ENCODE assay signal across 13 cellular contexts in genomic region chr5:168334161-168335094, GRCh38. TPM values are rescaled to one million over a fixed set of nuclear protein-coding genes. Genes with fewer than 3 reads are reported as not detected.
DNase-seq lines count a peak whose midpoint lies in the region; ATAC-seq, FAIRE-seq and TF ChIP-seq lines count a peak whose summit lies in the region.
"Had no signal": no experiment of that assay in that cellular context is flagged by ENCODE, and none has a peak within 500 bp of the region (broad histone marks: within the 10 kb centered on the region; RNA-seq: fewer than 3 reads in every experiment).

No MANE protein-coding gene starts in this region.

- intact Hi-C loops in HepG2 (cut with micrococcal nuclease; ENCODE audit: unreplicated experiment), result no loop called here

- H3K79me2 ChIP-seq in HepG2 (ENCODE audit: insufficient read depth, low read length), result peaks cover 3% of the 10 kb centered on the region

- H3K36me3 ChIP-seq in ectodermal cell (ENCODE audit: control insufficient read depth, insufficient read depth, low read length), result no peaks in the 10 kb centered on the region
- H3K36me3 ChIP-seq in HepG2 (replicated peaks in 1 of 2; ENCODE audit: control insufficient read depth in 1 of 2, insufficient read depth in 2 of 2, low read length in 2 of 2), result no peaks in the 10 kb centered on the region
- H3K36me3 ChIP-seq: BLaER1, vagina had no signal

- no peaks in the 10 kb centered on the region; the same call in 1 of the 2 replicates for H4K20me1 ChIP-seq in HepG2 (ENCODE audit: insufficient read depth, low read length)
- H4K20me1 ChIP-seq: BLaER1 had no signal

- 41% methylated on average over 8 of the region's 8 CpGs for WGBS in A549 (ENCODE audit: missing lambda C conversion rate)
- 19 to 21% methylated on average over 8 of the region's 8 CpGs for WGBS in ectodermal cell, 2 experiments
- 95% methylated on average over 7 of the region's 8 CpGs for WGBS in HepG2 (ENCODE audit: low lambda C conversion rate)

- H2AFZ ChIP-seq in HepG2 (ENCODE audit: low read length), result no peak overlapping the region

- no peak overlapping the region for H3K9ac ChIP-seq in HepG2 (ENCODE audit: insufficient read depth, low read depth, low read length)
- H3K9ac ChIP-seq: BLaER1 had no signal

- H3K4me2 ChIP-seq in A549, result peak overlapping the region; percentile 48
- H3K4me2 ChIP-seq in HepG2 (ENCODE audit: low read depth, low read length), result no peak overlapping the region
- H3K4me2 ChIP-seq: BLaER1 had no signal

- in situ Hi-C loops in HepG2 (cut with HindIII; ENCODE audit: extremely low pct_ligation_motif_present, low pct_unique_long_range_greater_than_20kb), result no loop called here

- ATAC-seq in A549, result peak; percentile 79 to 80
- peak; percentile 30; the same call in 1 of the 3 replicates for ATAC-seq in HepG2
- ATAC-seq in GM18861 (IDR thresholded peaks at IDR 0.05; ENCODE audit: unreplicated experiment), result no peak
- no peak for ATAC-seq in GM21825 (IDR thresholded peaks at IDR 0.05; ENCODE audit: unreplicated experiment)

- H3K9me3 ChIP-seq in A549 (no peaks in the 10 kb centered on the region), ectodermal cell (ENCODE audit: control insufficient read depth, low read length) (no peaks in the 10 kb centered on the region), HepG2 (ENCODE audit: low read length) (no peaks in the 10 kb centered on the region)
- H3K9me3 ChIP-seq: BLaER1, vagina had no signal

- H3K4me3 ChIP-seq in A549, result no peak overlapping the region
- no peak overlapping the region for H3K4me3 ChIP-seq in ectodermal cell (ENCODE audit: insufficient read depth, low read depth, low read length)
- no peak overlapping the region for H3K4me3 ChIP-seq in HepG2 (replicated peaks in 1 of 3; ENCODE audit: insufficient read depth in 1 of 3, low read depth in 2 of 3, low read length in 3 of 3)
- H3K4me3 ChIP-seq: BLaER1, vagina had no signal

- TF ChIP-seq RAD21 in A549 (conservative IDR thresholded peaks at IDR 0.05 in 1 of 2, IDR thresholded peaks at IDR 0.05 in 1 of 2) (no peak), HepG2 (CRISPR knock-in tag; IDR thresholded peaks at IDR 0.05) (no peak)

- H3K4me1 ChIP-seq in A549 (peaks cover 82% of the 10 kb centered on the region), ectodermal cell (ENCODE audit: control insufficient read depth, insufficient read depth, low read length) (peaks cover 21% of the 10 kb centered on the region), HepG2 (ENCODE audit: insufficient read depth, low read length) (peaks cover 34% of the 10 kb centered on the region)
- H3K4me1 ChIP-seq: BLaER1, vagina had no signal

- H3K27me3 ChIP-seq in ectodermal cell (ENCODE audit: control insufficient read depth, insufficient read depth, low read length, poor library complexity, severe bottlenecking) (no peaks in the 10 kb centered on the region), HepG2 (ENCODE audit: control insufficient read depth in 1 of 2, insufficient read depth in 2 of 2, low read length in 2 of 2) (no peaks in the 10 kb centered on the region)
- H3K27me3 ChIP-seq: BLaER1, vagina had no signal

- TF ChIP-seq CTCF in A549 (IDR thresholded peaks at IDR 0.05), result no peak
- no peak for TF ChIP-seq CTCF in HepG2 (CRISPR knock-in tag; IDR thresholded peaks at IDR 0.05)

- TF ChIP-seq POLR2A in A549 (IDR thresholded peaks at IDR 0.05; ENCODE audit: low read length) (no peak), HepG2 (IDR thresholded peaks at IDR 0.05; ENCODE audit: insufficient read depth in 1 of 2, low read depth in 2 of 2, low read length in 2 of 2) (no peak)

- no TSS peak for BruUV-seq in HepG2 (replicated peaks; lab: Mats Ljungman, UMichigan)

- POLR2A ChIA-PET in A549 (lab: Yijun Ruan, JAX) (no interaction called here), HepG2 (lab: Yijun Ruan, JAX) (no interaction called here)

- CTCF ChIA-PET in A549 (lab: Yijun Ruan, JAX), result interaction anchor here (0.8 to 1.5 kb wide), 4 partner anchors 9 to 65 kb away, joined by 3 to 4 read pairs (median 4); no protein-coding TSS in a partner anchor
- CTCF ChIA-PET in HepG2 (lab: Yijun Ruan, JAX; ENCODE audit: low intra/inter-chr PET ratio, low total read pairs), result no interaction called here

- TF ChIP-seq EP300 in A549 (IDR thresholded peaks at IDR 0.05) (no peak), HepG2 (IDR thresholded peaks at IDR 0.05; ENCODE audit: low read depth in 2 of 2, low read length in 2 of 2) (no peak), HepG2 (CRISPR knock-in tag; IDR thresholded peaks at IDR 0.05; ENCODE audit: borderline replicate concordance) (no peak)

- DNase-seq in A549 (ENCODE audit: low read depth in 1 of 2, low spot score in 1 of 2) (peak; percentile 57 to 71), HT-29 (ENCODE audit: low spot score) (peak; percentile 75), HepG2 (ENCODE audit: low spot score) (no peak), NCI-H524 treated with DMSO at 0.1 percent for 48 hours (lab: John Stamatoyannopoulos, UW) (no peak)
- DNase-seq in central memory CD4-positive, alpha-beta T cell, result no peak
- DNase-seq: GOT3, NCI-H2081 had no signal

- no peak for FAIRE-seq in A549 (lab: Jason Lieb, UNC)
- no peak for FAIRE-seq in HepG2 (lab: Jason Lieb, UNC)
- FAIRE-seq: endometrium had no signal

- peak overlapping the region; percentile 98 to 99 for H3K27ac ChIP-seq in A549
- peak overlapping the region; percentile 62 for H3K27ac ChIP-seq in ectodermal cell (ENCODE audit: insufficient read depth, low read depth, low read length, poor library complexity, severe bottlenecking)
- no peak overlapping the region for H3K27ac ChIP-seq in HepG2 (ENCODE audit: extremely low read length, insufficient read depth, low read length)
- H3K27ac ChIP-seq: BLaER1, vagina had no signal

TF ChIP-seq in A549, 52 proteins besides CTCF, POLR2A, EP300 and RAD21:
- TF ChIP-seq ZC3H11A (IDR thresholded peaks at IDR 0.05) (no peak), JUN (IDR thresholded peaks at IDR 0.05) (peak in 1 of 2 experiments; percentile 8; a peak in 1 of 5 replicates)

TF ChIP-seq in HepG2, 621 proteins besides CTCF, POLR2A, EP300 and RAD21:
- TF ChIP-seq, protein P1, sequence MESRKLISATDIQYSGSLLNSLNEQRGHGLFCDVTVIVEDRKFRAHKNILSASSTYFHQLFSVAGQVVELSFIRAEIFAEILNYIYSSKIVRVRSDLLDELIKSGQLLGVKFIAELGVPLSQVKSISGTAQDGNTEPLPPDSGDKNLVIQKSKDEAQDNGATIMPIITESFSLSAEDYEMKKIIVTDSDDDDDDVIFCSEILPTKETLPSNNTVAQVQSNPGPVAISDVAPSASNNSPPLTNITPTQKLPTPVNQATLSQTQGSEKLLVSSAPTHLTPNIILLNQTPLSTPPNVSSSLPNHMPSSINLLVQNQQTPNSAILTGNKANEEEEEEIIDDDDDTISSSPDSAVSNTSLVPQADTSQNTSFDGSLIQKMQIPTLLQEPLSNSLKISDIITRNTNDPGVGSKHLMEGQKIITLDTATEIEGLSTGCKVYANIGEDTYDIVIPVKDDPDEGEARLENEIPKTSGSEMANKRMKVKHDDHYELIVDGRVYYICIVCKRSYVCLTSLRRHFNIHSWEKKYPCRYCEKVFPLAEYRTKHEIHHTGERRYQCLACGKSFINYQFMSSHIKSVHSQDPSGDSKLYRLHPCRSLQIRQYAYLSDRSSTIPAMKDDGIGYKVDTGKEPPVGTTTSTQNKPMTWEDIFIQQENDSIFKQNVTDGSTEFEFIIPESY (CRISPR knock-in tag; IDR thresholded peaks at IDR 0.05), result 0 out of 2 replicates have a peak, but pooled peaks have one; percentile 37
- no peak for TF ChIP-seq NCOR1 (IDR thresholded peaks at IDR 0.05; ENCODE audit: borderline replicate concordance, low read length)

RNA-seq across cellular contexts. Expression of gene WWC1, which starts 43.0 kb away (rescaled TPM):
- polyA plus RNA-seq in A549 (2011; rRNA removed) (75.0 and 98.1 TPM in 2 replicates), A549 (2017; fragmentation: RNase III; extraction: RNeasy Plus Mini Kit Qiagen cat#74134 plus additional on column Dnase treatment) (88.5 to 113 TPM (median 92.2 TPM) in 3 replicates), HepG2 (2011; rRNA removed) (8.3 and 9.3 TPM in 2 replicates)
- polyA plus RNA-seq in A549 (2012; cell fraction: cytosol; rRNA removed), result 52.9 and 53.5 TPM in 2 replicates
- polyA plus RNA-seq in A549 (2012; cell fraction: nucleus; rRNA removed), result 45.0 and 53.1 TPM in 2 replicates
- 107 and 125 TPM in 2 replicates for polyA minus RNA-seq in A549 (2011; rRNA and poly(A)+ RNA removed)
- 66.0 and 70.1 TPM in 2 replicates for total RNA-seq in HT-29 (2014; rRNA removed; shearing (Covaris generic))
- polyA plus RNA-seq in ectodermal cell (2013, experiment 1 of 4), result 21.7 TPM
- 16.5 TPM for polyA plus RNA-seq in ectodermal cell (2013, experiment 2 of 4)
- 15.1 TPM for polyA plus RNA-seq in ectodermal cell (2013, experiment 3 of 4)
- polyA plus RNA-seq in ectodermal cell (2013, experiment 4 of 4), result 14.3 TPM
- 17.3 and 17.9 TPM in 2 replicates for total RNA-seq in HepG2 (2016; rRNA removed; fragmentation: Illumina TruSeq; extraction: Trizol)
- total RNA-seq in HepG2 (2016; cell fraction: cytosol; rRNA removed; fragmentation: Illumina TruSeq; extraction: Trizol; ENCODE audit: low read depth), result 3.2 and 4.1 TPM in 2 replicates
- 16.2 and 18.5 TPM in 2 replicates for total RNA-seq in HepG2 (2016; cell fraction: insoluble cytoplasmic fraction; rRNA removed; fragmentation: Illumina TruSeq; extraction: Trizol)
- 11.3 and 13.4 TPM in 2 replicates for total RNA-seq in HepG2 (2016; cell fraction: membrane; rRNA removed; fragmentation: Illumina TruSeq; extraction: Trizol)
- 11.5 and 19.6 TPM in 2 replicates for total RNA-seq in HepG2 (2016; cell fraction: nucleus; rRNA removed; fragmentation: Illumina TruSeq; extraction: Trizol)
- 5.7 and 5.8 TPM in 2 replicates for polyA plus RNA-seq in HepG2 (2011; cell fraction: cytosol; rRNA removed)
- polyA plus RNA-seq in HepG2 (2011; cell fraction: nucleus; rRNA removed), result 9.7 and 10.0 TPM in 2 replicates
- polyA plus RNA-seq in HepG2 (2012), result 8.6 and 11.5 TPM in 2 replicates
- polyA plus RNA-seq in HepG2 (2016; cell fraction: cytosol; fragmentation: Illumina TruSeq; extraction: Trizol; ENCODE audit: low read depth), result 1.6 and 2.5 TPM in 2 replicates
- 16.5 and 17.8 TPM in 2 replicates for polyA plus RNA-seq in HepG2 (2016; cell fraction: insoluble cytoplasmic fraction; fragmentation: Illumina TruSeq; extraction: Trizol; ENCODE audit: low read depth)
- polyA plus RNA-seq in HepG2 (2016; cell fraction: membrane; fragmentation: Illumina TruSeq; extraction: Trizol; ENCODE audit: low read depth), result 7.0 and 8.7 TPM in 2 replicates
- 16.3 and 18.5 TPM in 2 replicates for polyA plus RNA-seq in HepG2 (2016; cell fraction: nucleus; fragmentation: Illumina TruSeq; extraction: Trizol; ENCODE audit: insufficient read depth, low read depth)
- 12.6 and 55.5 TPM in 2 replicates for polyA minus RNA-seq in HepG2 (2011; rRNA and poly(A)+ RNA removed; ENCODE audit: low replicate concordance)
- 6.4 and 7.6 TPM in 2 replicates for polyA minus RNA-seq in HepG2 (2011; cell fraction: cytosol; rRNA and poly(A)+ RNA removed)
- polyA minus RNA-seq in HepG2 (2011; cell fraction: nucleus; rRNA and poly(A)+ RNA removed), result 12.2 and 12.5 TPM in 2 replicates

Comparison
In these comparisons a context has a peak if more than half of its experiments do, and no peak if none do; other contexts are left out.
1. ATAC-seq: peak in A549 (2 of 2) and HepG2 (single experiment); none in GM18861 (single experiment) and GM21825 (single experiment).
2. DNase-seq: peak in A549 (2 of 2) and HT-29 (single experiment); none in HepG2 (single experiment), NCI-H524 treated with DMSO at 0.1 percent for 48 hours (single experiment) and central memory CD4-positive, alpha-beta T cell (single experiment).